ENCODE assay signal across 8 cellular contexts in genomic region chr3:102905826-102906225, GRCh38.
"Had no signal": no experiment of that assay in that cellular context is flagged by ENCODE, and none has a peak within 500 bp of the region (broad histone marks: within the 10 kb centered on the region; RNA-seq: fewer than 3 reads in every experiment).

No MANE protein-coding gene starts in this region.

- H3K4me1 ChIP-seq: HAP-1 had no signal

- H3K36me3 ChIP-seq: HAP-1 had no signal

- H3K27ac Mint-ChIP-seq: HFFc6 had no signal

- ATAC-seq: HCT116 had no signal

- DNase-seq: GM23248, GOT3, H7, HFFc6, IMR-90 had no signal

- H3K27ac ChIP-seq: GM23248 had no signal

- FAIRE-seq: HTR-8/SVneo had no signal

- H3K4me3 Mint-ChIP-seq: HFFc6 had no signal

- H3K4me3 ChIP-seq: GM23248, HAP-1 had no signal
